In genomic region chr18:13313006-13313661, GRCh38 we compare ENCODE assay signal across 15 cellular contexts.
DNase-seq lines count a peak whose midpoint lies in the region; ATAC-seq and TF ChIP-seq lines count a peak whose summit lies in the region.
"Had no signal": no experiment of that assay in that cellular context is flagged by ENCODE, and none has a peak within 500 bp of the region (broad histone marks: within the 10 kb centered on the region; RNA-seq: fewer than 3 reads in every experiment).

No MANE protein-coding gene starts in this region.

- intact Hi-C loops in natural killer cell (cut with micrococcal nuclease), result no loop called here

- no peaks in the 10 kb centered on the region for H3K27me3 Mint-ChIP-seq in T-helper 1 cell treated with Interleukin-12 subunit alpha and Interleukin-12 subunit beta and Interleukin-4 antibody, amounts not matched to agents 30 μg/mL and 1 μg/mL, for 36 hours (ENCODE audit: low read depth)
- H3K27me3 Mint-ChIP-seq in activated T-cell treated with anti-CD3 and anti-CD28 coated beads, Interleukin-2, amount 50 U/mL, for 72 hours (ENCODE audit: low read depth), result no peaks in the 10 kb centered on the region
- H3K27me3 Mint-ChIP-seq in naive thymus-derived CD8-positive, alpha-beta T cell, result no peaks in the 10 kb centered on the region
- peaks cover 12 to 24% of the 10 kb centered on the region in 2 donors for H3K27me3 Mint-ChIP-seq in natural killer cell (ENCODE audit: low read depth in 2 of 2)

- H3K36me3 Mint-ChIP-seq in T-helper 1 cell treated with Interleukin-12 subunit alpha and Interleukin-12 subunit beta and Interleukin-4 antibody, amounts not matched to agents 30 μg/mL and 1 μg/mL, for 36 hours (ENCODE audit: low read depth), result peaks cover 23% of the 10 kb centered on the region
- H3K36me3 Mint-ChIP-seq in activated T-cell treated with anti-CD3 and anti-CD28 coated beads, Interleukin-2, amount 50 U/mL, for 72 hours (ENCODE audit: insufficient read depth in 2 of 2), result peaks cover 10 to 28% of the 10 kb centered on the region in 2 donors
- H3K36me3 Mint-ChIP-seq in naive thymus-derived CD8-positive, alpha-beta T cell, result peaks cover 0 to 24% (median 21%) of the 10 kb centered on the region in 3 donors
- no peaks in the 10 kb centered on the region for H3K36me3 Mint-ChIP-seq in natural killer cell

- H3K4me1 Mint-ChIP-seq in T-helper 1 cell treated with Interleukin-12 subunit alpha and Interleukin-12 subunit beta and Interleukin-4 antibody, amounts not matched to agents 30 μg/mL and 1 μg/mL, for 36 hours (ENCODE audit: low read depth), result peaks cover 25% of the 10 kb centered on the region
- peaks cover 48% of the 10 kb centered on the region for H3K4me1 Mint-ChIP-seq in activated T-cell treated with anti-CD3 and anti-CD28 coated beads, Interleukin-2, amount 50 U/mL, for 72 hours (ENCODE audit: low read depth)
- H3K4me1 Mint-ChIP-seq in naive thymus-derived CD8-positive, alpha-beta T cell, result peaks cover 27 to 58% (median 47%) of the 10 kb centered on the region in 4 donors
- H3K4me1 Mint-ChIP-seq in natural killer cell, result peaks cover 15 to 16% of the 10 kb centered on the region in 2 donors

- no peak overlapping the region for H3K4me3 Mint-ChIP-seq in T-helper 1 cell treated with Interleukin-12 subunit alpha and Interleukin-12 subunit beta and Interleukin-4 antibody, amounts not matched to agents 30 μg/mL and 1 μg/mL, for 36 hours
- H3K4me3 Mint-ChIP-seq in activated T-cell treated with anti-CD3 and anti-CD28 coated beads, Interleukin-2, amount 50 U/mL, for 72 hours, result peak overlapping the region; percentile 38 to 55
- peak overlapping the region; percentile 52 to 82 (median 70) for H3K4me3 Mint-ChIP-seq in naive thymus-derived CD8-positive, alpha-beta T cell
- no peak overlapping the region for H3K4me3 Mint-ChIP-seq in natural killer cell
- H3K4me3 Mint-ChIP-seq: nephron had no signal

- DNase-seq in CMK (ENCODE audit: low read depth), result peak; percentile 49
- DNase-seq in activated T-cell treated with anti-CD3 and anti-CD28 coated beads, Interleukin-2, amount 50 U/mL, for 72 hours, result peak; percentile 33 to 40
- DNase-seq in naive thymus-derived CD8-positive, alpha-beta T cell, result peak; percentile 12 to 75 (median 52)
- DNase-seq in midbrain (lab: John Stamatoyannopoulos, UW), result no peak
- no peak for DNase-seq in natural killer cell
- no peak for DNase-seq in COLO668 (lab: John Stamatoyannopoulos, UW; ENCODE audit: unreplicated experiment)
- DNase-seq: colonic mucosa, gastrocnemius medialis, mammary epithelial cell, NCI-H1417, psoas muscle, SHP77, testis had no signal

- H3K9me3 Mint-ChIP-seq in T-helper 1 cell treated with Interleukin-12 subunit alpha and Interleukin-12 subunit beta and Interleukin-4 antibody, amounts not matched to agents 30 μg/mL and 1 μg/mL, for 36 hours, result peaks cover 30% of the 10 kb centered on the region
- H3K9me3 Mint-ChIP-seq in activated T-cell treated with anti-CD3 and anti-CD28 coated beads, Interleukin-2, amount 50 U/mL, for 72 hours, result peaks cover 16% of the 10 kb centered on the region in 2 donors
- peaks cover 0 to 25% (median 11%) of the 10 kb centered on the region in 9 donors for H3K9me3 Mint-ChIP-seq in naive thymus-derived CD8-positive, alpha-beta T cell
- H3K9me3 Mint-ChIP-seq in natural killer cell, result peaks cover 3% of the 10 kb centered on the region in 2 donors

- peak; percentile 72 to 74 for ATAC-seq in activated T-cell treated with anti-CD3 and anti-CD28 coated beads, Interleukin-2, amount 50 U/mL, for 72 hours (replicated peaks in 1 of 2)
- peak; percentile 87 to 90 for ATAC-seq in naive thymus-derived CD8-positive, alpha-beta T cell
- no peak for ATAC-seq in natural killer cell
- ATAC-seq: gastrocnemius medialis, psoas muscle had no signal

- POLR2A ChIA-PET in naive thymus-derived CD8-positive, alpha-beta T cell (lab: Charles Lee), result interaction anchor here (0.8 to 1.4 kb wide), 4 partner anchors 10 to 64 kb away, joined by 3 to 4 read pairs (median 4); no protein-coding TSS in a partner anchor

- peak overlapping the region; percentile 35 for H3K27ac Mint-ChIP-seq in T-helper 1 cell treated with Interleukin-12 subunit alpha and Interleukin-12 subunit beta and Interleukin-4 antibody, amounts not matched to agents 30 μg/mL and 1 μg/mL, for 36 hours
- peak overlapping the region; percentile 60 for H3K27ac Mint-ChIP-seq in activated T-cell treated with anti-CD3 and anti-CD28 coated beads, Interleukin-2, amount 50 U/mL, for 72 hours
- H3K27ac Mint-ChIP-seq in naive thymus-derived CD8-positive, alpha-beta T cell, result peak overlapping the region; percentile 87 to 97 (median 94)
- H3K27ac Mint-ChIP-seq in natural killer cell, result no peak overlapping the region
- H3K27ac Mint-ChIP-seq: nephron had no signal

- TF ChIP-seq CTCF in natural killer cell (IDR thresholded peaks at IDR 0.05), result no peak

Comparison
In these comparisons a context has a peak if more than half of its experiments do, and no peak if none do; other contexts are left out.
1. DNase-seq: peak in CMK (single experiment), activated T-cell treated with anti-CD3 and anti-CD28 coated beads, Interleukin-2, amount 50 U/mL, for 72 hours (2 of 2) and naive thymus-derived CD8-positive, alpha-beta T cell (10 of 10); none in midbrain (single experiment), natural killer cell (single experiment) and COLO668 (single experiment).
2. H3K27ac Mint-ChIP-seq: peak in T-helper 1 cell treated with Interleukin-12 subunit alpha and Interleukin-12 subunit beta and Interleukin-4 antibody, amounts not matched to agents 30 μg/mL and 1 μg/mL, for 36 hours (single experiment), activated T-cell treated with anti-CD3 and anti-CD28 coated beads, Interleukin-2, amount 50 U/mL, for 72 hours (single experiment) and naive thymus-derived CD8-positive, alpha-beta T cell (10 of 10); none in natural killer cell (0 of 2).
3. H3K4me3 Mint-ChIP-seq: peak in activated T-cell treated with anti-CD3 and anti-CD28 coated beads, Interleukin-2, amount 50 U/mL, for 72 hours (2 of 2) and naive thymus-derived CD8-positive, alpha-beta T cell (10 of 10); none in T-helper 1 cell treated with Interleukin-12 subunit alpha and Interleukin-12 subunit beta and Interleukin-4 antibody, amounts not matched to agents 30 μg/mL and 1 μg/mL, for 36 hours (single experiment) and natural killer cell (single experiment).
4. ATAC-seq: peak in activated T-cell treated with anti-CD3 and anti-CD28 coated beads, Interleukin-2, amount 50 U/mL, for 72 hours (2 of 2) and naive thymus-derived CD8-positive, alpha-beta T cell (2 of 2); none in natural killer cell (0 of 3).